ENCODE assay signal across 1 cellular context in genomic region chr11:35064114-35064800, GRCh38.
TF ChIP-seq lines count a peak whose summit lies in the region.

No MANE protein-coding gene starts in this region.

TF ChIP-seq in HCT116, 20 proteins besides CTCF, POLR2A, EP300 and RAD21 (continued from another document):
- TF ChIP-seq POLR2AphosphoS5 (IDR thresholded peaks at IDR 0.05; ENCODE audit: low read depth, low read length) (no peak), FOSL1 (IDR thresholded peaks at IDR 0.05; ENCODE audit: low read depth) (no peak), CEBPB (IDR thresholded peaks at IDR 0.05; ENCODE audit: low read depth) (no peak), ZBTB33 (IDR thresholded peaks at IDR 0.05; ENCODE audit: extremely low read depth, insufficient replicate concordance, low read length) (no peak), YY1 (IDR thresholded peaks at IDR 0.05; ENCODE audit: extremely low read depth, insufficient replicate concordance, low read depth, low read length) (no peak), REST (IDR thresholded peaks at IDR 0.05; ENCODE audit: low read depth) (no peak), SRF (IDR thresholded peaks at IDR 0.05; ENCODE audit: low read depth) (no peak), SP1 (IDR thresholded peaks at IDR 0.05; ENCODE audit: low read depth) (no peak)
